19 cellular contexts compared by ENCODE assay signal in the genomic region with DNA sequence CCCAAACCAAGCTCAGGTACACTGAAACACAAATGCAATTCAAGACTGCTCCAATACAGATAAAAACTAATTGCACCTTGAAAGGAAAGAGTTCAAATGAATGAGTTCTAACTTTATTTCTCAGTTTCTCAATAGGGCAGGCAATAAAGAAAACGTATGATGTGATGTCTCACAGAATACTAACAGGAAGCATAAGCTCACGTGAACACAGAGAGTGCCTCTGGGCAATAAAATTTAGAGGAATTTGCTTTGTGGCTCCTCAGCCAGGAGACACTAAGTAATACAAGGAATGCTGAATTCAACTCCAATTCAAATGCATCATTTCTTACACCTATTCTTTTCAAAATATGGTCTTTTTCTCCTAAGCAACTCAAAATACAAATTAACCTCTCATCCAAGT.
"Had no signal": no experiment of that assay in that cellular context is flagged by ENCODE, and none has a peak within 500 bp of the region (broad histone marks: within the 10 kb centered on the region; RNA-seq: fewer than 3 reads in every experiment).

No MANE protein-coding gene starts in this region.

- H3K4me1 ChIP-seq: SJSA1 had no signal

- H3K27me3 ChIP-seq: SJSA1 had no signal

- DNase-seq: KBM-7, MV-4-11, NCI-H1048, NCI-H1105, NCI-H1417 treated with DMSO at 0.1 percent for 48 hours, NCI-H146, NCI-H1694 treated with DMSO at 0.1 percent for 48 hours, NCI-H1930, NCI-H2081, NCI-H2107, NCI-H2227 treated with DMSO at 0.1 percent for 48 hours, NCI-H524, NCI-H526 treated with DMSO at 0.1 percent for 48 hours, NCI-H748 treated with DMSO at 0.1 percent for 48 hours, Right ventricle myocardium superior, RPMI8226, SIG-M5 had no signal

- H3K4me3 ChIP-seq: SJSA1, SK-N-MC had no signal

- H3K9me3 ChIP-seq: SJSA1 had no signal

- H3K27ac ChIP-seq: SJSA1, SK-N-MC had no signal
